ENCODE assay signal across 9 cellular contexts in the genomic region with DNA sequence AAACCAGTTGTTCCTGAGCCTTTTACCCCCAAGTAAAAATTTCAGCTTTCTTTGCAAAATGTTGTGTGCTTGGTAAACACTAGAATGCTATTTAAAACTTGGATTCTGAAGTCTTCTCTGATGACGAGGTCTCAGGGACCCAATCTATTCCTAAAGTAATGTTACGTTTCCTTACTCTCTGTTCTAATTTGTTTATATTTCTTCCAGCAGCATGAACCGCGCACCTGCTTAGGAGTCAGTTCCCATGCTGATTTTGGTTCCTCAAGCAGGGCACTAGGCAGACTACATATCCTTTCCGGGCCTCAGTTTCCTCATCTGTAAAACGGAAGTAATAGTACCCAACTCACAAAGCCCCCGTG. TPM values are rescaled to one million over a fixed set of nuclear protein-coding genes. Genes with fewer than 3 reads are reported as not detected.
DNase-seq lines count a peak whose midpoint lies in the region; ATAC-seq and TF ChIP-seq lines count a peak whose summit lies in the region.
"Had no signal": no experiment of that assay in that cellular context is flagged by ENCODE, and none has a peak within 500 bp of the region (broad histone marks: within the 10 kb centered on the region; RNA-seq: fewer than 3 reads in every experiment).

No MANE protein-coding gene starts in this region.

- peak overlapping the region; percentile 80 to 99 (median 96) for H3K27ac Mint-ChIP-seq in CD4-positive, alpha-beta memory T cell
- peak overlapping the region; percentile 9 for H3K27ac Mint-ChIP-seq in endothelial cell (ENCODE audit: unreplicated experiment)

- no peaks in the 10 kb centered on the region for H4K20me1 ChIP-seq in OCI-LY7 (ENCODE audit: insufficient read depth, low read length)

- H3K36me3 ChIP-seq in CD4-positive, alpha-beta memory T cell (ENCODE audit: insufficient read depth, low read length): peaks cover 11% of the 10 kb centered on the region
- no peaks in the 10 kb centered on the region for H3K36me3 ChIP-seq in OCI-LY7 (ENCODE audit: insufficient read depth, low read length)
- no peaks in the 10 kb centered on the region for H3K36me3 ChIP-seq in neutrophil

- no peak for DNase-seq in CD4-positive, alpha-beta memory T cell
- DNase-seq in OCI-LY7 (ENCODE audit: low spot score) (peak; percentile 8), endothelial cell (ENCODE audit: low spot score) (no peak), islet precursor cell (no peak), DMS153 (lab: John Stamatoyannopoulos, UW) (no peak), NCI-H446 (lab: John Stamatoyannopoulos, UW) (no peak)

- H3K4me2 ChIP-seq in OCI-LY7 (ENCODE audit: low read length): peak overlapping the region; percentile 85

- H3K27me3 Mint-ChIP-seq in CD4-positive, alpha-beta memory T cell: no peaks in the 10 kb centered on the region
- H3K27me3 Mint-ChIP-seq in endothelial cell (ENCODE audit: unreplicated experiment): peaks cover 16% of the 10 kb centered on the region

- peaks cover 23% of the 10 kb centered on the region for H3K4me1 ChIP-seq in CD4-positive, alpha-beta memory T cell (ENCODE audit: insufficient read depth, low read length)
- H3K4me1 ChIP-seq in OCI-LY7 (ENCODE audit: insufficient read depth, low read length, poor library complexity, severe bottlenecking): peaks cover 21% of the 10 kb centered on the region
- H3K4me1 ChIP-seq in neutrophil (ENCODE audit: control insufficient read depth in 1 of 2, insufficient read depth in 1 of 2, low read depth in 1 of 2, low read length in 1 of 2): peaks cover 43 to 53% of the 10 kb centered on the region in 2 experiments

- H3K4me3 Mint-ChIP-seq in CD4-positive, alpha-beta memory T cell: peak overlapping the region; percentile 85 to 93 (median 90)
- peak overlapping the region; percentile 85 for H3K4me3 Mint-ChIP-seq in endothelial cell (ENCODE audit: unreplicated experiment)

- H3K27ac ChIP-seq in CD4-positive, alpha-beta memory T cell (ENCODE audit: low read depth, low read length): peak overlapping the region; percentile 66
- H3K27ac ChIP-seq in OCI-LY7 (ENCODE audit: low read depth, low read length, poor library complexity, severe bottlenecking): no peak overlapping the region
- peak overlapping the region; percentile 88 for H3K27ac ChIP-seq in neutrophil

- intact Hi-C loops in CD4-positive, alpha-beta memory T cell (cut with micrococcal nuclease): no loop called here
- intact Hi-C loops in OCI-LY7 (cut with micrococcal nuclease; ENCODE audit: unreplicated experiment): loop anchor here (10.0 kb wide), 1 partner anchor 192 kb away; no protein-coding TSS in a partner anchor

- no peaks in the 10 kb centered on the region for H3K9me3 Mint-ChIP-seq in CD4-positive, alpha-beta memory T cell
- no peaks in the 10 kb centered on the region for H3K9me3 Mint-ChIP-seq in endothelial cell (ENCODE audit: unreplicated experiment)

- no TSS peak for BruUV-seq in OCI-LY7 (replicated peaks; lab: Mats Ljungman, UMichigan)

- H3K36me3 Mint-ChIP-seq in CD4-positive, alpha-beta memory T cell: peaks cover 0 to 26% of the 10 kb centered on the region in 2 donors
- peaks cover 6% of the 10 kb centered on the region for H3K36me3 Mint-ChIP-seq in endothelial cell (ENCODE audit: low read depth, unreplicated experiment)

- H3K4me1 Mint-ChIP-seq in CD4-positive, alpha-beta memory T cell: peaks cover 11 to 45% (median 22%) of the 10 kb centered on the region in 4 donors
- peaks cover 45% of the 10 kb centered on the region for H3K4me1 Mint-ChIP-seq in endothelial cell (ENCODE audit: unreplicated experiment)

- no peak for ATAC-seq in HG03442 (IDR thresholded peaks at IDR 0.05; ENCODE audit: unreplicated experiment)

- H3K4me3 ChIP-seq in CD4-positive, alpha-beta memory T cell (ENCODE audit: low read length in 2 of 2): peak overlapping the region; percentile 47 to 67
- H3K4me3 ChIP-seq in OCI-LY7 (ENCODE audit: low read depth, low read length, poor library complexity, severe bottlenecking) (peak overlapping the region; percentile 81), neutrophil (ENCODE audit: low read depth in 1 of 2, low read length in 1 of 2) (peak overlapping the region; percentile 66 to 84)

- peak overlapping the region; percentile 89 for H2AFZ ChIP-seq in OCI-LY7 (ENCODE audit: low read length)

- H3K79me2 ChIP-seq in OCI-LY7 (ENCODE audit: insufficient read depth, low read depth, low read length): no peaks in the 10 kb centered on the region

- H3K9me2 ChIP-seq in OCI-LY7 (ENCODE audit: insufficient read depth, low read length): no peaks in the 10 kb centered on the region

- POLR2A ChIA-PET in CD4-positive, alpha-beta memory T cell (lab: Charles Lee; ENCODE audit: partially characterized antibody): interaction anchor here (0.6 to 4.6 kb wide), 20 partner anchors 10 to 582 kb away, joined by 3 to 55 read pairs (median 6); partner anchors contain the start of genes CAPZB and IFFO2
- POLR2A ChIA-PET in OCI-LY7 (lab: Charles Lee): interaction anchor here (0.5 to 1.6 kb wide), 2 partner anchors 9 to 16 kb away, joined by 4 to 5 read pairs; no protein-coding TSS in a partner anchor

- CTCF ChIA-PET in CD4-positive, alpha-beta memory T cell (lab: Charles Lee; ENCODE audit: partially characterized antibody): interaction anchor here (0.7 to 17.3 kb wide), 9 partner anchors 10 to 177 kb away, joined by 3 to 443 read pairs (median 6); no protein-coding TSS in a partner anchor
- CTCF ChIA-PET in OCI-LY7 (lab: Charles Lee; ENCODE audit: unreplicated experiment): no interaction called here

- TF ChIP-seq CTCF in OCI-LY7 (conservative IDR thresholded peaks at IDR 0.05; ENCODE audit: low read length) (no peak), endothelial cell (IDR thresholded peaks at IDR 0.05; ENCODE audit: unreplicated experiment) (no peak), neutrophil (IDR thresholded peaks at IDR 0.05) (no peak)

- H3K9me3 ChIP-seq in CD4-positive, alpha-beta memory T cell (ENCODE audit: control insufficient read depth in 1 of 2, low read length in 2 of 2): no peaks in the 10 kb centered on the region
- no peaks in the 10 kb centered on the region for H3K9me3 ChIP-seq in OCI-LY7 (ENCODE audit: low read length)
- no peaks in the 10 kb centered on the region for H3K9me3 ChIP-seq in neutrophil

- H3K27me3 ChIP-seq in CD4-positive, alpha-beta memory T cell (ENCODE audit: insufficient read depth, low read length): no peaks in the 10 kb centered on the region
- H3K27me3 ChIP-seq in neutrophil: no peaks in the 10 kb centered on the region

RNA-seq across cellular contexts. Expression of gene ALDH4A1, which starts 0.9 kb away (rescaled TPM):
- total RNA-seq in CD4-positive, alpha-beta memory T cell: 1 to 10 TPM; 1.4 to 1.5 TPM
- 1 to 10 TPM; 1.1 to 1.6 TPM for polyA plus RNA-seq in CD4-positive, alpha-beta memory T cell
- total RNA-seq in OCI-LY7 (2014; rRNA removed; shearing (Covaris generic)): 3.8 and 6.1 TPM in 2 replicates
- total RNA-seq in OCI-LY7 (2022) (6.2 and 7.6 TPM in 2 replicates), endothelial cell (ENCODE audit: unreplicated experiment) (27.8 TPM)

RNA-seq across cellular contexts. Expression of gene TAS1R2, which starts 43.8 kb away (rescaled TPM):
- not detected for total RNA-seq in CD4-positive, alpha-beta memory T cell
- not detected for polyA plus RNA-seq in CD4-positive, alpha-beta memory T cell
- not detected in 2 replicates for total RNA-seq in OCI-LY7 (2014; rRNA removed; shearing (Covaris generic))
- not detected in 2 replicates for total RNA-seq in OCI-LY7 (2022)
- not detected for total RNA-seq in endothelial cell (ENCODE audit: unreplicated experiment)
- total RNA-seq: SK-MEL-5 had no signal

RNA-seq across cellular contexts. Expression of gene IFFO2, which starts 53.2 kb away (rescaled TPM):
- 10 to 100 TPM; 39.0 to 41.3 TPM for total RNA-seq in CD4-positive, alpha-beta memory T cell
- 1 to 10 TPM; 1.3 to 5.2 TPM for polyA plus RNA-seq in CD4-positive, alpha-beta memory T cell
- total RNA-seq in OCI-LY7 (2014; rRNA removed; shearing (Covaris generic)): 0.06 and 0.08 TPM in 2 replicates
- total RNA-seq in OCI-LY7 (2022) (0.20 and 0.44 TPM in 2 replicates), endothelial cell (ENCODE audit: unreplicated experiment) (16.7 TPM)

Comparison
In these comparisons a context has a peak if more than half of its experiments do, and no peak if none do; other contexts are left out.
1. RNA of gene IFFO2, which starts 53.2 kb away (total RNA-seq): 39.0 to 41.3 TPM in CD4-positive, alpha-beta memory T cell and 16.7 TPM in endothelial cell (single experiment); 0.06 to 0.44 TPM in OCI-LY7; every median in the first group is over 10 times any median in the second.
2. Peak in every context shown above with its lines, with median percentiles within 50 percentile points of each other: H3K4me3 ChIP-seq.